13 cellular contexts compared by ENCODE assay signal in the genomic region with DNA sequence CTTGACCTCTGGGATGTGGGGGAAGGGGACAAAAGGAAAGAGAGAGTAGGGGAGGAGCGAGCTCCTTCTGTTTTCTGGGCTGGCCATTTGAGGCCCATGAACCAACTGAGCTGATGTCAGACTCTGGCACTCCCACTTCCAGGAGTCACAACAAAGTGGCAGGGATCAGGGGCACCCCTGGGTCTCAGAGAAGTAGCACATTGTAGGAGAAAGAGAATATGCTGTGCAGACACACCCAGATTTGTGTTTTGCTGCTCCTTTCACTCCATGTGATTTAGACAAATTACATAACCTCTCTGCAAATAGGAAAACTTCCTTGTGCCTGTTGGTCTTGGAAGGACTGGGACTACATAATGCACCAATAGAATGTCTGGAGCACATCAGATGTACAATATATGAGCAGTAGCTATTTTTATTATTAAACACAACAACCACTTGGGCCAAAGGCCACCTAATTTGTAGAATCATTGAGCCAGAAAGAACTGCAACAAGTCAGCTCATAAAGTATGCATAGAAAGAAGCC.
A peak's percentile ranks its signal among the peaks of the same experiment; 100 is the strongest.
DNase-seq lines count a peak whose midpoint lies in the region; ATAC-seq and TF ChIP-seq lines count a peak whose summit lies in the region.
"Had no signal": no experiment of that assay in that cellular context is flagged by ENCODE, and none has a peak within 500 bp of the region (broad histone marks: within the 10 kb centered on the region; RNA-seq: fewer than 3 reads in every experiment).

No MANE protein-coding gene starts in this region.

- H3K27me3 Mint-ChIP-seq in chondrocyte (ENCODE audit: low read depth) = no peaks in the 10 kb centered on the region
- H3K27me3 Mint-ChIP-seq in activated CD4-positive, alpha-beta T cell treated with anti-CD3 and anti-CD28 coated beads for 36 hours = no peaks in the 10 kb centered on the region
- H3K27me3 Mint-ChIP-seq: naive B cell had no signal

- H3K9me3 Mint-ChIP-seq in chondrocyte (ENCODE audit: low read depth) = peaks cover 16% of the 10 kb centered on the region
- peaks cover 4% of the 10 kb centered on the region for H3K9me3 Mint-ChIP-seq in activated CD4-positive, alpha-beta T cell treated with anti-CD3 and anti-CD28 coated beads for 36 hours (ENCODE audit: low read depth)

- no peak for TF ChIP-seq CTCF in DOHH2 (IDR thresholded peaks at IDR 0.05; ENCODE audit: low read depth, low read length, poor library complexity, severe bottlenecking)
- TF ChIP-seq CTCF in chondrocyte (IDR thresholded peaks at IDR 0.05) = no peak
- no peak for TF ChIP-seq CTCF in right lobe of liver (IDR thresholded peaks at IDR 0.05)

- peak overlapping the region in 1 of 3 donors; percentile 12 for H3K9ac ChIP-seq in skeletal muscle tissue (ENCODE audit: low read depth in 1 of 3, low read length in 3 of 3)

- no peak overlapping the region for H3K4me3 Mint-ChIP-seq in chondrocyte (ENCODE audit: unreplicated experiment)
- H3K4me3 Mint-ChIP-seq in activated CD4-positive, alpha-beta T cell treated with anti-CD3 and anti-CD28 coated beads for 36 hours = no peak overlapping the region

- no peaks in the 10 kb centered on the region for H4K20me1 ChIP-seq in DOHH2 (ENCODE audit: control insufficient read depth, insufficient read depth, low read depth, low read length)

- no peaks in the 10 kb centered on the region for H3F3A ChIP-seq in DOHH2 (ENCODE audit: control insufficient read depth, insufficient read depth)

- H3K27ac Mint-ChIP-seq in chondrocyte (ENCODE audit: unreplicated experiment) = peak overlapping the region; percentile 8
- no peak overlapping the region for H3K27ac Mint-ChIP-seq in activated CD4-positive, alpha-beta T cell treated with anti-CD3 and anti-CD28 coated beads for 36 hours

- no peaks in the 10 kb centered on the region for H3K9me2 ChIP-seq in DOHH2 (replicated peaks; ENCODE audit: control insufficient read depth, low read length)

- H3K27me3 ChIP-seq in DOHH2 (ENCODE audit: control insufficient read depth, low read length) (no peaks in the 10 kb centered on the region), right lobe of liver (no peaks in the 10 kb centered on the region), skeletal muscle tissue (ENCODE audit: control insufficient read depth in 3 of 3, insufficient read depth in 3 of 3, low read length in 3 of 3) (no peaks in the 10 kb centered on the region)

- peaks cover 36% of the 10 kb centered on the region for H3K4me1 Mint-ChIP-seq in chondrocyte (ENCODE audit: low read depth)
- H3K4me1 Mint-ChIP-seq in activated CD4-positive, alpha-beta T cell treated with anti-CD3 and anti-CD28 coated beads for 36 hours = no peaks in the 10 kb centered on the region

- peaks cover 13% of the 10 kb centered on the region for H3K36me3 Mint-ChIP-seq in chondrocyte (ENCODE audit: low read depth)
- peaks cover 2% of the 10 kb centered on the region for H3K36me3 Mint-ChIP-seq in activated CD4-positive, alpha-beta T cell treated with anti-CD3 and anti-CD28 coated beads for 36 hours (ENCODE audit: low read depth)

- TF ChIP-seq POLR2A in right lobe of liver (IDR thresholded peaks at IDR 0.05) = no peak

- peaks cover 19% of the 10 kb centered on the region for H3K4me1 ChIP-seq in DOHH2 (ENCODE audit: control insufficient read depth, low read length)
- H3K4me1 ChIP-seq in right lobe of liver = peaks cover 0 to 43% (median 12%) of the 10 kb centered on the region in 4 donors
- H3K4me1 ChIP-seq in skeletal muscle tissue (ENCODE audit: control insufficient read depth in 3 of 3, insufficient read depth in 3 of 3, low read length in 3 of 3) = peaks cover 21 to 28% (median 21%) of the 10 kb centered on the region in 3 donors

- H3K9me3 ChIP-seq in DOHH2 (ENCODE audit: control insufficient read depth, insufficient read depth, low read length) (peaks cover 16% of the 10 kb centered on the region; the same call in 1 of the 2 replicates), right lobe of liver (no peaks in the 10 kb centered on the region), skeletal muscle tissue (ENCODE audit: control insufficient read depth in 3 of 3, low read length in 3 of 3) (peaks cover 0 to 2% (median 0%) of the 10 kb centered on the region in 3 donors)

- H3K4me2 ChIP-seq in DOHH2 (ENCODE audit: low read length) = peak overlapping the region; percentile 37

- intact Hi-C loops in right lobe of liver (cut with DNase I) = no loop called here
- intact Hi-C loops in activated CD4-positive, alpha-beta T cell treated with anti-CD3 and anti-CD28 coated beads for 36 hours (cut with DNase I, micrococcal nuclease) = no loop called here

- POLR2A ChIA-PET in activated CD4-positive, alpha-beta T cell treated with anti-CD3 and anti-CD28 coated beads for 36 hours (lab: Charles Lee) = no interaction called here

- 100% methylated on average over 1 of the region's 1 CpG for WGBS in right lobe of liver (ENCODE audit: insufficient coverage, low coverage, low lambda C conversion rate, missing lambda C conversion rate)

- peak; percentile 24 to 46 (median 42) for ATAC-seq in right lobe of liver
- ATAC-seq in activated CD4-positive, alpha-beta T cell treated with anti-CD3 and anti-CD28 coated beads for 36 hours = no peak
- ATAC-seq in activated CD4-positive, CD25-positive, alpha-beta regulatory T cell treated with anti-CD3 and anti-CD28 coated beads, Interleukin-2, amount 50 U/mL, for 24 hours = no peak

- H3K79me2 ChIP-seq in DOHH2 (ENCODE audit: control insufficient read depth, low read length) = no peaks in the 10 kb centered on the region

- DNase-seq in chondrocyte (ENCODE audit: low spot score) (no peak), right lobe of liver (no peak), activated gamma-delta T cell (lab: John Stamatoyannopoulos, UW) (no peak), NCI-H345 treated with DMSO at 0.1 percent for 48 hours (lab: John Stamatoyannopoulos, UW; ENCODE audit: unreplicated experiment) (no peak)
- no peak for DNase-seq in activated CD4-positive, alpha-beta T cell treated with anti-CD3 and anti-CD28 coated beads for 36 hours
- DNase-seq: activated CD4-positive, alpha-beta T cell treated with anti-CD3 and anti-CD28 coated beads for 4 hours; C1 segment of cervical spinal cord; erythroblast; naive B cell; NCI-H2081 had no signal

- H3K36me3 ChIP-seq in DOHH2 (ENCODE audit: control insufficient read depth, low read length) (no peaks in the 10 kb centered on the region), right lobe of liver (no peaks in the 10 kb centered on the region), skeletal muscle tissue (ENCODE audit: control insufficient read depth in 3 of 3, insufficient read depth in 3 of 3, low read length in 3 of 3) (no peaks in the 10 kb centered on the region)

- no peak overlapping the region for H3K27ac ChIP-seq in DOHH2 (ENCODE audit: low read depth, low read length)
- H3K27ac ChIP-seq in right lobe of liver = peak overlapping the region; percentile 49 to 67 (median 58)
- peak overlapping the region; percentile 26 for H3K27ac ChIP-seq in skeletal muscle tissue (ENCODE audit: low read depth, low read length)

- CTCF ChIA-PET in activated CD4-positive, alpha-beta T cell treated with anti-CD3 and anti-CD28 coated beads for 36 hours (lab: Charles Lee) = interaction anchor here (0.5 to 0.7 kb wide), 2 partner anchors 66 to 569 kb away, joined by 3 read pairs; no protein-coding TSS in a partner anchor

- H3K4me3 ChIP-seq in DOHH2 (ENCODE audit: low read length) (no peak overlapping the region), right lobe of liver (no peak overlapping the region), skeletal muscle tissue (ENCODE audit: low read length in 3 of 3) (no peak overlapping the region)

Comparison
In these comparisons a context has a peak if more than half of its experiments do, and no peak if none do; other contexts are left out.
1. ATAC-seq: peak in right lobe of liver (4 of 4); none in activated CD4-positive, alpha-beta T cell treated with anti-CD3 and anti-CD28 coated beads for 36 hours (single experiment) and activated CD4-positive, CD25-positive, alpha-beta regulatory T cell treated with anti-CD3 and anti-CD28 coated beads, Interleukin-2, amount 50 U/mL, for 24 hours (0 of 2).